Comparison of ENCODE assay signal across 25 cellular contexts in the genomic region with DNA sequence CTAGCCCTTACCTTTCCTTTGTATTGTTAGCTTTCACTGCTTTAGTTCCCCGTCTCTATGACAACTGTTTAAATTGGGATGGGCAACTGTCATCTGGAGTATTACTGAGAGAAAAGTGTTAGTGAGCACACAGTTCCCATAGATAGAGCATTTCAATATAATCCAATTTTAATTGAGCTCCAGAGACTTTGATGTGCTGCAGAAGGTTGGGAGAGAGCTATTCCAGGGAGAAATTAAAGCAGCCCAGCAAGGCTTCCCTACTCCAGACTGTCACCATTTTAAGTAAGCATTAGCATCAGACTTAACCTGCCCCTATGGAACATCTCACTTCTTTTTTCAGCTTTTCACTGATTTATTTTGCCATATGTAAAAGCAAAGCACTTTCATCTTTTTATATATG. TPM values are rescaled to one million over a fixed set of nuclear protein-coding genes. Genes with fewer than 3 reads are reported as not detected.
"Had no signal": no experiment of that assay in that cellular context is flagged by ENCODE, and none has a peak within 500 bp of the region (broad histone marks: within the 10 kb centered on the region; RNA-seq: fewer than 3 reads in every experiment).

No MANE protein-coding gene starts in this region.

- H3K9me3 Mint-ChIP-seq: activated naive CD4-positive, alpha-beta T cell treated with anti-CD3 and anti-CD28 coated beads, Interleukin-2, amount 50 U/mL, for 24 hours; dendritic cell treated with granulocyte-macrophage colony-stimulating factor and Interleukin-4, amounts not matched to agents 40 ng/mL and 50 ng/mL, for 4 days; memory B cell; natural killer cell treated with Interleukin-12 subunit alpha and Interleukin-12 subunit beta and Interleukin-15 and Interleukin-18, amount 100 ng/mL, for 72 hours; stimulated activated naive B cell treated with anti-CD40 and anti-IgM and Interleukin-4, amounts not matched to agents 10 μg/mL and 1 μg/mL and 100 μg/mL, for 72 hours had no signal

- H3K4me1 Mint-ChIP-seq: activated naive CD4-positive, alpha-beta T cell treated with anti-CD3 and anti-CD28 coated beads, Interleukin-2, amount 50 U/mL, for 24 hours; memory B cell; stimulated activated naive B cell treated with anti-CD40 and anti-IgM and Interleukin-4, amounts not matched to agents 10 μg/mL and 1 μg/mL and 100 μg/mL, for 72 hours had no signal

- H3K4me1 ChIP-seq: pancreas, testis, uterus had no signal

- ATAC-seq: activated CD8-positive, alpha-beta T cell treated with anti-CD3 and anti-CD28 coated beads, Interleukin-2, amount 10 ng/mL, durations not matched to agents 7 days and 5 days; heart right ventricle; left colon; natural killer cell treated with Interleukin-12 subunit alpha and Interleukin-12 subunit beta and Interleukin-15 and Interleukin-18, amount 100 ng/mL, for 72 hours; pancreas; sciatic nerve; stimulated activated naive B cell treated with anti-CD40 and anti-IgM and Interleukin-4, amounts not matched to agents 10 μg/mL and 1 μg/mL and 100 μg/mL, for 72 hours had no signal

- H3K4me3 ChIP-seq: heart right ventricle, pancreas, testis, uterus had no signal

- DNase-seq: activated CD4-positive, alpha-beta T cell treated with anti-CD3 and anti-CD28 coated beads, Interleukin-2, amount 50 U/mL, for 1 hour; activated CD4-positive, CD25-positive, alpha-beta regulatory T cell treated with anti-CD3 and anti-CD28 coated beads, Interleukin-2, amount 50 U/mL, for 72 hours; activated CD8-positive, alpha-beta T cell treated with anti-CD3 and anti-CD28 coated beads, Interleukin-2, amount 10 ng/mL, durations not matched to agents 7 days and 5 days; activated gamma-delta T cell treated with Interleukin-2 at 50 U/mL for 16 hours; aorta; brain microvascular endothelial cell; effector CD4-positive, alpha-beta T cell; heart right ventricle; left colon; pancreas; small intestine; stimulated activated CD4-positive, alpha-beta T cell treated with anti-CD3 and anti-CD28 coated beads, Interleukin-15, amount 100 ng/mL, for 24 hours; stimulated activated naive B cell treated with anti-CD40 and anti-IgM and Interleukin-4, amounts not matched to agents 10 μg/mL and 1 μg/mL and 100 μg/mL, for 72 hours; testis; trophoblast cell; uterus had no signal

- FAIRE-seq: endometrium, keratinocyte, pancreas, small intestine had no signal

- H3K36me3 Mint-ChIP-seq: activated naive CD4-positive, alpha-beta T cell treated with anti-CD3 and anti-CD28 coated beads, Interleukin-2, amount 50 U/mL, for 24 hours; memory B cell; natural killer cell treated with Interleukin-12 subunit alpha and Interleukin-12 subunit beta and Interleukin-15 and Interleukin-18, amount 100 ng/mL, for 72 hours; stimulated activated naive B cell treated with anti-CD40 and anti-IgM and Interleukin-4, amounts not matched to agents 10 μg/mL and 1 μg/mL and 100 μg/mL, for 72 hours had no signal

- H3K36me3 ChIP-seq: brain microvascular endothelial cell, heart right ventricle, pancreas, uterus had no signal

- H3K27me3 Mint-ChIP-seq: activated naive CD4-positive, alpha-beta T cell treated with anti-CD3 and anti-CD28 coated beads, Interleukin-2, amount 50 U/mL, for 24 hours; dendritic cell treated with granulocyte-macrophage colony-stimulating factor and Interleukin-4, amounts not matched to agents 40 ng/mL and 50 ng/mL, for 4 days; stimulated activated naive B cell treated with anti-CD40 and anti-IgM and Interleukin-4, amounts not matched to agents 10 μg/mL and 1 μg/mL and 100 μg/mL, for 72 hours had no signal

- H3K27me3 ChIP-seq: brain microvascular endothelial cell, heart right ventricle, pancreas, testis, uterus had no signal

- H3K27ac ChIP-seq: brain microvascular endothelial cell, heart right ventricle, pancreas, testis, uterus, VCaP had no signal

- H3K4me3 Mint-ChIP-seq: activated CD8-positive, alpha-beta T cell treated with anti-CD3 and anti-CD28 coated beads, Interleukin-2, amount 10 ng/mL, durations not matched to agents 7 days and 5 days; activated naive CD4-positive, alpha-beta T cell treated with anti-CD3 and anti-CD28 coated beads, Interleukin-2, amount 50 U/mL, for 24 hours; dendritic cell treated with granulocyte-macrophage colony-stimulating factor and Interleukin-4, amounts not matched to agents 40 ng/mL and 50 ng/mL, for 4 days; memory B cell; natural killer cell treated with Interleukin-12 subunit alpha and Interleukin-12 subunit beta and Interleukin-15 and Interleukin-18, amount 100 ng/mL, for 72 hours; stimulated activated naive B cell treated with anti-CD40 and anti-IgM and Interleukin-4, amounts not matched to agents 10 μg/mL and 1 μg/mL and 100 μg/mL, for 72 hours had no signal

- H3K9me3 ChIP-seq: heart right ventricle, pancreas, testis, uterus had no signal

- H3K27ac Mint-ChIP-seq: activated CD8-positive, alpha-beta T cell treated with anti-CD3 and anti-CD28 coated beads, Interleukin-2, amount 10 ng/mL, durations not matched to agents 7 days and 5 days; activated naive CD4-positive, alpha-beta T cell treated with anti-CD3 and anti-CD28 coated beads, Interleukin-2, amount 50 U/mL, for 24 hours; dendritic cell treated with granulocyte-macrophage colony-stimulating factor and Interleukin-4, amounts not matched to agents 40 ng/mL and 50 ng/mL, for 4 days; memory B cell; natural killer cell treated with Interleukin-12 subunit alpha and Interleukin-12 subunit beta and Interleukin-15 and Interleukin-18, amount 100 ng/mL, for 72 hours; stimulated activated naive B cell treated with anti-CD40 and anti-IgM and Interleukin-4, amounts not matched to agents 10 μg/mL and 1 μg/mL and 100 μg/mL, for 72 hours had no signal

RNA-seq across cellular contexts. Expression of gene MAB21L1, which starts 55.1 kb away (rescaled TPM):
- total RNA-seq: activated CD8-positive, alpha-beta T cell treated with anti-CD3 and anti-CD28 coated beads, Interleukin-2, amount 10 ng/mL, durations not matched to agents 7 days and 5 days; epithelial cell of proximal tubule; testis had no signal
- polyA plus RNA-seq: keratinocyte had no signal
